In the genomic region with DNA sequence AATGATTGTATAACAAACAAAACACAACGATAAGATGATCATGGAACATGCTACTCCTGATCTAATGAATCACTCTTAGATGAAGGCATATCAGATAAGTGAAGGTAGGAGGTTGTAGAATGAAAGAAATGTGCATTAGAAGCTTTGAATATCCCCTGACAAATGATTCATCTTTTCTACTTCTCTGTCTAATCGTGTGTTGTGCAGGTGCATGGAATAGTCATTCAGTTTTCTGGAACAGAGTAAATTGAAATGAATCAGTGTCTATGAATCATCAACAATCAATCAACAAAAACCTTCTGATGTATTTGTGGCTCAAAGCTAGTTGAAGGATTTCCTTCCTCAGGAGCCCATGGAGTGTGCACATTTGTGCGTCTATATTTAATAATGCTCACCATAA, we compare ENCODE assay signal across 21 cellular contexts.
"Had no signal": no experiment of that assay in that cellular context is flagged by ENCODE, and none has a peak within 500 bp of the region (broad histone marks: within the 10 kb centered on the region; RNA-seq: fewer than 3 reads in every experiment).

No MANE protein-coding gene starts in this region.

- H3K9me3 Mint-ChIP-seq: neural crest cell had no signal

- H3K4me3 ChIP-seq: body of pancreas, heart left ventricle, prostate gland, right lobe of liver, smooth muscle cell, upper lobe of left lung had no signal

- H3K4me3 Mint-ChIP-seq: activated CD8-positive, alpha-beta T cell treated with anti-CD3 and anti-CD28 coated beads for 36 hours; activated naive CD8-positive, alpha-beta T cell; activated T-cell treated with anti-CD3 and anti-CD28 coated beads, Interleukin-2, amount 50 U/mL, for 4 hours; immature natural killer cell; neural crest cell; stimulated activated naive CD8-positive, alpha-beta T cell treated with anti-CD3 and anti-CD28 coated beads, Interleukin-15, amount 100 ng/mL, for 72 hours had no signal

- H3K4me2 ChIP-seq: smooth muscle cell had no signal

- H3K4me1 Mint-ChIP-seq: immature natural killer cell; stimulated activated naive CD8-positive, alpha-beta T cell treated with anti-CD3 and anti-CD28 coated beads, Interleukin-15, amount 100 ng/mL, for 72 hours had no signal

- H3K27ac Mint-ChIP-seq: activated CD8-positive, alpha-beta T cell treated with anti-CD3 and anti-CD28 coated beads for 36 hours; activated naive CD8-positive, alpha-beta T cell; immature natural killer cell; stimulated activated naive CD8-positive, alpha-beta T cell treated with anti-CD3 and anti-CD28 coated beads, Interleukin-15, amount 100 ng/mL, for 72 hours had no signal

- FAIRE-seq: frontal cortex had no signal

- H3K27me3 ChIP-seq: body of pancreas, heart left ventricle, right lobe of liver, upper lobe of left lung had no signal

- H3K27me3 Mint-ChIP-seq: activated CD8-positive, alpha-beta T cell treated with anti-CD3 and anti-CD28 coated beads for 36 hours; activated naive CD8-positive, alpha-beta T cell; stimulated activated naive CD8-positive, alpha-beta T cell treated with anti-CD3 and anti-CD28 coated beads, Interleukin-15, amount 100 ng/mL, for 72 hours had no signal

- ATAC-seq: activated CD8-positive, alpha-beta T cell treated with anti-CD3 and anti-CD28 coated beads for 36 hours; activated T-cell treated with anti-CD3 and anti-CD28 coated beads, Interleukin-2, amount 50 U/mL, for 4 hours; body of pancreas; heart left ventricle; left lobe of liver; right lobe of liver; stimulated activated naive CD8-positive, alpha-beta T cell treated with anti-CD3 and anti-CD28 coated beads, Interleukin-15, amount 100 ng/mL, for 72 hours had no signal

- DNase-seq: activated CD4-positive, alpha-beta T cell treated with anti-CD3 and anti-CD28 coated beads for 4 hours; activated CD8-positive, alpha-beta T cell treated with anti-CD3 and anti-CD28 coated beads for 36 hours; activated gamma-delta T cell treated with Interleukin-2 at 50 U/mL for 16 hours; activated T-cell treated with anti-CD3 and anti-CD28 coated beads, Interleukin-2, amount 50 U/mL, for 4 hours; amygdala; body of pancreas; cortex of kidney; effector CD4-positive, alpha-beta T cell; heart left ventricle; immature natural killer cell; mammary epithelial cell; right lobe of liver; stimulated activated naive CD8-positive, alpha-beta T cell treated with anti-CD3 and anti-CD28 coated beads, Interleukin-15, amount 100 ng/mL, for 72 hours; upper lobe of left lung; WERI-Rb-1 had no signal

- H3K4me1 ChIP-seq: body of pancreas, heart left ventricle, prostate gland, right lobe of liver, upper lobe of left lung had no signal

- H3K27ac ChIP-seq: body of pancreas, heart left ventricle, prostate gland, right lobe of liver, upper lobe of left lung, WERI-Rb-1 had no signal

- H3K36me3 ChIP-seq: heart left ventricle, prostate gland, right lobe of liver, upper lobe of left lung, WERI-Rb-1 had no signal

- H3K36me3 Mint-ChIP-seq: activated naive CD8-positive, alpha-beta T cell; immature natural killer cell had no signal

- H3K9me3 ChIP-seq: body of pancreas, prostate gland, right lobe of liver, upper lobe of left lung had no signal
